ENCODE assay signal across 10 cellular contexts in the genomic region with DNA sequence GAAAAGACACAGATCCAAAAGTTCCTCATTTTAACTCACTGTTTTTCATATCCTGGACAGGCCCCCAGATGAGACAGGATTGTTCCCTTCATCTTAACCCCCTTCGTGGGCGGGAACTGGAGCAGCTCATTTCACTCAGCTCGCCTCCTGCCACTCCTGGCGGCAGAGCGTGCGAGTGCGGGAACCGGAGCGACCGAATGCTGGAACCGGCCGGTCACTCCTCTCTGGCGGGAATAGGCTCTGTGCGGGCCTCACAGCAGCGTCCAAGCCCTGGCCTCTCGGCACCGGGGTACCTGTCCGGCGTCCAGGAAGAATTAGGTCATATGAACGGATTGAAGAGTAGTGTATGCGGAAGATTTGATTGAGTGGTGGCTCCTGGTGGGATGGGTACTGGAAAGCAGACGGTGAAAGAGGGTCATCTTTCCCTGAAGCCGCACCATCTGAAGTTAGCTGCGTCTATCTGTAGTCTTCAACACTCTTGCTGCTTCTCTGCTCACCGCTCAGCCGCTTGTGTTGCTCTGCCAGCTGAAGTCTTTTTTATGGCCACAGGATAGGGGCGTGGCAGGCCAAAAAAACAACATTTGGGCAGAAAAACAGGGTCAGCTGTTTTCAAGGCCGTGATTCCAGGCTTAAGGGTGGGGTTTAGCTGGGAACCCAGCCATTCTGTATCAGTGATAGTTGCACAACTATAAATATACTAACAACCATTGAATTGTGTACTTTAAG. TPM values are rescaled to one million over a fixed set of nuclear protein-coding genes. Genes with fewer than 3 reads are reported as not detected.
DNase-seq lines count a peak whose midpoint lies in the region; ATAC-seq and TF ChIP-seq lines count a peak whose summit lies in the region.
"Had no signal": no experiment of that assay in that cellular context is flagged by ENCODE, and none has a peak within 500 bp of the region (broad histone marks: within the 10 kb centered on the region; RNA-seq: fewer than 3 reads in every experiment).

No MANE protein-coding gene starts in this region.

- intact Hi-C loops in lower lobe of right lung (cut with DNase I) = no loop called here

- H3K27me3 ChIP-seq in lower lobe of right lung (ENCODE audit: low read depth) = no peaks in the 10 kb centered on the region

- no peaks in the 10 kb centered on the region for H3K27me3 Mint-ChIP-seq in endothelial cell (ENCODE audit: unreplicated experiment)

- no peak overlapping the region for H3K4me3 Mint-ChIP-seq in endothelial cell (ENCODE audit: unreplicated experiment)
- H3K4me3 Mint-ChIP-seq: activated T-cell treated with anti-CD3 and anti-CD28 coated beads, Interleukin-2, amount 50 U/mL, for 4 hours had no signal

- no peaks in the 10 kb centered on the region for H3K9me3 Mint-ChIP-seq in endothelial cell (ENCODE audit: unreplicated experiment)
- H3K9me3 Mint-ChIP-seq: activated T-cell treated with anti-CD3 and anti-CD28 coated beads, Interleukin-2, amount 50 U/mL, for 4 hours had no signal

- peak; percentile 55 to 73 for ATAC-seq in lower lobe of right lung
- ATAC-seq in GM21786 (IDR thresholded peaks at IDR 0.05; ENCODE audit: unreplicated experiment) = no peak
- ATAC-seq in GM18502 (IDR thresholded peaks at IDR 0.05; ENCODE audit: poor library complexity, unreplicated experiment) = no peak

- no peak overlapping the region for H3K27ac Mint-ChIP-seq in endothelial cell (ENCODE audit: unreplicated experiment)

- H3K4me1 ChIP-seq in lower lobe of right lung = no peaks in the 10 kb centered on the region

- DNase-seq in LHCN-M2 (ENCODE audit: low read depth) (peak; percentile 60), endothelial cell (ENCODE audit: low spot score) (peak; percentile 43), lower lobe of right lung (no peak), stromal cell of bone marrow (ENCODE audit: low read depth) (peak; percentile 27), hepatic stellate cell (ENCODE audit: low spot score) (no peak), COR-L47 (lab: John Stamatoyannopoulos, UW) (no peak)
- DNase-seq: activated T-cell treated with anti-CD3 and anti-CD28 coated beads, Interleukin-2, amount 50 U/mL, for 4 hours had no signal

- no peaks in the 10 kb centered on the region for H3K36me3 ChIP-seq in lower lobe of right lung

- no peaks in the 10 kb centered on the region for H3K4me1 Mint-ChIP-seq in endothelial cell (ENCODE audit: unreplicated experiment)

- peak overlapping the region; percentile 48 for H3K4me3 ChIP-seq in lower lobe of right lung
- H3K4me3 ChIP-seq: SK-N-MC had no signal

- H3K36me3 Mint-ChIP-seq in endothelial cell (ENCODE audit: low read depth, unreplicated experiment) = no peaks in the 10 kb centered on the region

- TF ChIP-seq CTCF in endothelial cell (IDR thresholded peaks at IDR 0.05; ENCODE audit: unreplicated experiment) = no peak
- no peak for TF ChIP-seq CTCF in lower lobe of right lung (IDR thresholded peaks at IDR 0.05)

- H3K9me3 ChIP-seq in lower lobe of right lung = no peaks in the 10 kb centered on the region

- H3K27ac ChIP-seq in lower lobe of right lung = no peak overlapping the region
- H3K27ac ChIP-seq: SK-N-MC had no signal

RNA-seq across cellular contexts. Expression of a gene that starts 42.3 kb away (rescaled TPM):
- 152 and 180 TPM in 2 replicates for total RNA-seq in LHCN-M2 (2014; rRNA removed)
- 87.8 TPM for polyA plus RNA-seq in LHCN-M2 (2012)
- 219 TPM for total RNA-seq in endothelial cell (ENCODE audit: unreplicated experiment)
- 103 TPM for total RNA-seq in lower lobe of right lung

Comparison
In these comparisons a context has a peak if more than half of its experiments do, and no peak if none do; other contexts are left out.
1. DNase-seq: peak in LHCN-M2 (single experiment), endothelial cell (single experiment) and stromal cell of bone marrow (single experiment); none in lower lobe of right lung (single experiment), hepatic stellate cell (single experiment) and COR-L47 (single experiment).
2. ATAC-seq: peak in lower lobe of right lung (2 of 2); none in GM21786 (single experiment) and GM18502 (single experiment).